In genomic region chr1:234599617-234600417, GRCh38 we compare ENCODE assay signal across 1 cellular context.
A peak's percentile ranks its signal among the peaks of the same experiment; 100 is the strongest.
TF ChIP-seq lines count a peak whose summit lies in the region.

No MANE protein-coding gene starts in this region.

TF ChIP-seq in HCT116, 20 proteins besides CTCF, POLR2A, EP300 and RAD21 (continued from another document):
- TF ChIP-seq REST (IDR thresholded peaks at IDR 0.05; ENCODE audit: low read depth): no peak
- peak; percentile 31; the same call in 1 of the 2 replicates for TF ChIP-seq JUND (IDR thresholded peaks at IDR 0.05)
